20 cellular contexts compared by ENCODE assay signal in the genomic region with DNA sequence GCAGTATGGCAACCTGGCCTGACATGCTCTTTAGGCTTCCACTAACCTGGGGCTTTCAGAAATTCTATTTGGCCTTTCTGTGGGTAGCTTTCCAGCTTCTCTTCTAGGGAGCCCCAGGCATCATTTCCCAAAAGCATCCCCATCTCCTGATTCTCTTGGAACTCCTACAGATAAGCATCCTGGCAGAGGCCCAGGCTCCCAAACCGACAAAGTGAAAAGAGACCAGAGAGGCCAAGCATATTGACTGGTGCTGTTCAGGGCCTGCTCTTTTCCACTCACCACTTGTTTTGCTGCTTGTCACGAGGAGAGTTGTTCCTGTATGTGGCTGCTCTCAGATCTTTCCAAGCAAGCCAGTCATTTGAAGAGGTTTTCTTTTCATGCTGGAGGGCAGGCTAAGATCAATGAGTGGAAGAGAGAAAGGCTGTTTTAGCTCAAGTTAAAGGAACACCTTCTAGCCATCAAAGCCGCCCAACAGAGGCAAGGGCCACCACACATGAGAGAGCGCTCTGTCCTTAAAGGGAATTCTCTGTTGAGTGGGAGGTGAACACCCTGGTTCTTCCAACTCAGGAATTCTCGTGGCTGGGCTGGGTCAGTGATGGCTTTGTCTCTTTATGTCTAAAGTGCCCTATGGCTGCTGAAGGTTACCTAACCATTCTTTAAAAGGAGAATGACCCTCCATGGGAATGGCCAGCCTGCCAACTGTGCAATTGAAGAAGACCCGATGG. TPM values are rescaled to one million over a fixed set of nuclear protein-coding genes. Genes with fewer than 3 reads are reported as not detected.
"Had no signal": no experiment of that assay in that cellular context is flagged by ENCODE, and none has a peak within 500 bp of the region (broad histone marks: within the 10 kb centered on the region; RNA-seq: fewer than 3 reads in every experiment).

No MANE protein-coding gene starts in this region.

- H3K36me3 Mint-ChIP-seq: activated CD4-positive, alpha-beta memory T cell treated with anti-CD3 and anti-CD28 coated beads for 36 hours; activated CD8-positive, alpha-beta memory T cell treated with anti-CD3 and anti-CD28 coated beads, Interleukin-2, amount 10 ng/mL, durations not matched to agents 7 days and 5 days; immature natural killer cell; naive thymus-derived CD4-positive, alpha-beta T cell had no signal

- ATAC-seq: activated CD4-positive, alpha-beta T cell treated with anti-CD3 and anti-CD28 coated beads for 36 hours; naive thymus-derived CD4-positive, alpha-beta T cell; T-helper 17 cell had no signal

- H3K27me3 ChIP-seq: colonic mucosa, esophagus squamous epithelium, suprapubic skin had no signal

- H3K4me1 Mint-ChIP-seq: immature natural killer cell had no signal

- H3K4me3 Mint-ChIP-seq: activated CD4-positive, alpha-beta memory T cell treated with anti-CD3 and anti-CD28 coated beads for 36 hours; activated CD4-positive, alpha-beta T cell treated with anti-CD3 and anti-CD28 coated beads for 36 hours; immature natural killer cell; naive thymus-derived CD4-positive, alpha-beta T cell; T-helper 17 cell had no signal

- H3K27ac Mint-ChIP-seq: activated CD4-positive, alpha-beta memory T cell treated with anti-CD3 and anti-CD28 coated beads for 36 hours; immature natural killer cell; T-helper 17 cell had no signal

- H3K27ac ChIP-seq: colonic mucosa, parathyroid adenoma, suprapubic skin, WERI-Rb-1 had no signal

- H3K9me3 Mint-ChIP-seq: activated CD4-positive, alpha-beta memory T cell treated with anti-CD3 and anti-CD28 coated beads for 36 hours; immature natural killer cell; naive thymus-derived CD4-positive, alpha-beta T cell had no signal

- DNase-seq: activated CD4-positive, alpha-beta memory T cell treated with anti-CD3 and anti-CD28 coated beads for 36 hours; activated CD4-positive, alpha-beta T cell treated with anti-CD3 and anti-CD28 coated beads for 36 hours; activated CD8-positive, alpha-beta memory T cell treated with anti-CD3 and anti-CD28 coated beads, Interleukin-2, amount 10 ng/mL, durations not matched to agents 7 days and 5 days; activated naive CD4-positive, alpha-beta T cell treated with anti-CD3 and anti-CD28 coated beads, Interleukin-2, amount 50 U/mL, for 16 hours; activated T-cell treated with anti-CD3 and anti-CD28 coated beads, Interleukin-2, amount 50 U/mL, for 1 hour; colonic mucosa; esophagus squamous epithelium; foreskin fibroblast; glutamatergic neuron; immature natural killer cell; left colon; mucosa of descending colon; naive thymus-derived CD4-positive, alpha-beta T cell; stimulated activated CD4-positive, alpha-beta T cell treated with anti-CD3 and anti-CD28 coated beads, Interleukin-15, amount 100 ng/mL, for 24 hours; stimulated activated CD4-positive, alpha-beta T cell treated with anti-CD3 and anti-CD28 coated beads, Interleukin-4, amount 100 ng/mL, for 24 hours; stimulated activated naive CD4-positive, alpha-beta T cell treated with Interleukin-2 at 50 U/mL for 16 hours; T-helper 17 cell; WERI-Rb-1 had no signal

- H3K27me3 Mint-ChIP-seq: activated CD8-positive, alpha-beta memory T cell treated with anti-CD3 and anti-CD28 coated beads, Interleukin-2, amount 10 ng/mL, durations not matched to agents 7 days and 5 days had no signal

- H3K4me1 ChIP-seq: colonic mucosa, parathyroid adenoma had no signal

- H3K9me3 ChIP-seq: colonic mucosa, esophagus squamous epithelium, mucosa of descending colon, suprapubic skin had no signal

- H3K36me3 ChIP-seq: colonic mucosa, suprapubic skin, WERI-Rb-1 had no signal

- H3K9ac ChIP-seq: parathyroid adenoma had no signal

- H3K4me3 ChIP-seq: colonic mucosa, esophagus squamous epithelium, mucosa of descending colon, suprapubic skin had no signal

RNA-seq across cellular contexts. Expression of a gene that starts 31.1 kb away (rescaled TPM):
- total RNA-seq: activated CD4-positive, alpha-beta memory T cell treated with anti-CD3 and anti-CD28 coated beads for 36 hours; activated CD4-positive, alpha-beta T cell treated with anti-CD3 and anti-CD28 coated beads for 36 hours; activated CD8-positive, alpha-beta memory T cell treated with anti-CD3 and anti-CD28 coated beads, Interleukin-2, amount 10 ng/mL, durations not matched to agents 7 days and 5 days; naive thymus-derived CD4-positive, alpha-beta T cell; T-helper 17 cell had no signal
- polyA plus RNA-seq: immature natural killer cell; naive thymus-derived CD4-positive, alpha-beta T cell had no signal
